ENCODE assay signal across 8 cellular contexts in genomic region chr11:63917685-63918523, GRCh38. TPM values are rescaled to one million over a fixed set of nuclear protein-coding genes. Genes with fewer than 3 reads are reported as not detected.
DNase-seq lines count a peak whose midpoint lies in the region; ATAC-seq and TF ChIP-seq lines count a peak whose summit lies in the region.

No MANE protein-coding gene starts in this region.

- DNase-seq in BE2C (peak; percentile 86), HPDE6-E6E7 (ENCODE audit: extremely low spot score) (peak; percentile 43), PC-3 (peak; percentile 21), astrocyte of the hippocampus (ENCODE audit: low read depth, low spot score) (peak; percentile 58), iPS DF 6.9 (ENCODE audit: low read depth, low spot score) (no peak), gastrocnemius medialis (peak; percentile 57 to 81)
- no peak for DNase-seq in stimulated activated CD4-positive, alpha-beta T cell treated with anti-CD3 and anti-CD28 coated beads, Interleukin-2, amount 100 ng/mL, for 48 hours

- TF ChIP-seq CTCF in BE2C (IDR thresholded peaks at IDR 0.05; ENCODE audit: low read depth, low read length) (no peak), PC-3 (conservative IDR thresholded peaks at IDR 0.05; ENCODE audit: low read depth, low read length) (no peak), gastrocnemius medialis (IDR thresholded peaks at IDR 0.05 in 4 of 5, conservative IDR thresholded peaks at IDR 0.05 in 1 of 5) (no peak)

- H3K27ac ChIP-seq in PC-3 (ENCODE audit: low read length) (no peak overlapping the region), iPS DF 6.9 (ENCODE audit: low read length) (peak overlapping the region; percentile 2), gastrocnemius medialis (peak overlapping the region; percentile 76 to 85 (median 80))

- CTCF ChIA-PET in PC-3 (lab: Charles Lee): interaction anchor here (0.7 to 1.4 kb wide), 3 partner anchors 16 to 80 kb away, joined by 3 to 8 read pairs (median 5); no protein-coding TSS in a partner anchor

- H3K4me2 ChIP-seq in PC-3 (ENCODE audit: low read length): peak overlapping the region; percentile 91

- no peaks in the 10 kb centered on the region for H3K27me3 ChIP-seq in BE2C
- no peaks in the 10 kb centered on the region; the same call in 1 of the 2 replicates for H3K27me3 ChIP-seq in PC-3 (ENCODE audit: low read length)
- no peaks in the 10 kb centered on the region for H3K27me3 ChIP-seq in iPS DF 6.9 (ENCODE audit: control insufficient read depth, insufficient read depth, low read length)
- H3K27me3 ChIP-seq in gastrocnemius medialis: no peaks in the 10 kb centered on the region

- no peaks in the 10 kb centered on the region for H4K20me1 ChIP-seq in PC-3 (ENCODE audit: low read length)

- H3K36me3 ChIP-seq in BE2C (peaks cover 9% of the 10 kb centered on the region), PC-3 (ENCODE audit: low read depth, low read length) (no peaks in the 10 kb centered on the region), iPS DF 6.9 (ENCODE audit: control insufficient read depth, insufficient read depth, low read length) (peaks cover 8% of the 10 kb centered on the region), gastrocnemius medialis (no peaks in the 10 kb centered on the region)

- POLR2A ChIA-PET in PC-3 (lab: Charles Lee; ENCODE audit: unreplicated experiment): no interaction called here

- TF ChIP-seq POLR2A in gastrocnemius medialis (IDR thresholded peaks at IDR 0.05): peak; percentile 56 to 64

- H3F3A ChIP-seq in PC-3 (ENCODE audit: low read length, unreplicated experiment): no peaks in the 10 kb centered on the region

- H2AFZ ChIP-seq in PC-3 (ENCODE audit: low read length): peak overlapping the region; percentile 71

- H3K4me3 ChIP-seq in BE2C (ENCODE audit: low read depth, low read length) (peak overlapping the region; percentile 49), PC-3 (ENCODE audit: low read length) (peak overlapping the region; percentile 64), iPS DF 6.9 (ENCODE audit: low read length) (peak overlapping the region; percentile 28; the same call in 1 of the 2 replicates), gastrocnemius medialis (peak overlapping the region; percentile 49 to 66 (median 60))

- H3K9me2 ChIP-seq in PC-3 (replicated peaks; ENCODE audit: low read length): no peaks in the 10 kb centered on the region

- BruUV-seq in PC-3 (replicated peaks; lab: Mats Ljungman, UMichigan): no TSS peak

- WGBS in iPS DF 6.9 (ENCODE audit: insufficient coverage, insufficient read length): no CpG with 5 or more reads among the region's 50 CpGs

- no peak overlapping the region for H3K9ac ChIP-seq in PC-3 (ENCODE audit: low read length)

- peaks cover 22% of the 10 kb centered on the region for H3K4me1 ChIP-seq in BE2C
- H3K4me1 ChIP-seq in PC-3 (ENCODE audit: insufficient read depth, low read length): peaks cover 15% of the 10 kb centered on the region
- H3K4me1 ChIP-seq in iPS DF 6.9 (ENCODE audit: control insufficient read depth, insufficient read depth, low read length): peaks cover 11% of the 10 kb centered on the region
- H3K4me1 ChIP-seq in gastrocnemius medialis: peaks cover 28 to 39% of the 10 kb centered on the region in 2 donors

- in situ Hi-C loops in gastrocnemius medialis (cut with MboI; ENCODE audit: low sequenced_read_pairs in 4 of 4): no loop called here

- peak; percentile 5; the same call in 1 of the 2 replicates for ATAC-seq in PC-3
- peak; percentile 71 to 78 for ATAC-seq in gastrocnemius medialis
- no peak for ATAC-seq in GM18861 (IDR thresholded peaks at IDR 0.05; ENCODE audit: unreplicated experiment)

- no peaks in the 10 kb centered on the region for H3K79me2 ChIP-seq in PC-3 (ENCODE audit: low read length)

- H3K9me3 ChIP-seq in BE2C: no peaks in the 10 kb centered on the region
- H3K9me3 ChIP-seq in PC-3 (ENCODE audit: low read length): no peaks in the 10 kb centered on the region
- H3K9me3 ChIP-seq in iPS DF 6.9 (ENCODE audit: control insufficient read depth, insufficient read depth, low read length): no peaks in the 10 kb centered on the region
- H3K9me3 ChIP-seq in gastrocnemius medialis: no peaks in the 10 kb centered on the region

- intact Hi-C loops in PC-3 (cut with micrococcal nuclease): no loop called here
- intact Hi-C loops in gastrocnemius medialis (cut with DNase I; ENCODE audit: low total_unique reads): loop anchor here (1.0 to 5.0 kb wide), 5 partner anchors 20 to 80 kb away; partner anchors contain the start of gene COX8A

RNA-seq across cellular contexts. Expression of gene RCOR2, which starts 0.9 kb away (rescaled TPM):
- 50.2 TPM for polyA plus RNA-seq in BE2C (2012; ENCODE audit: insufficient read depth, insufficient read length, low read depth)
- 1.2 and 1.4 TPM in 2 replicates for total RNA-seq in PC-3 (2014; rRNA removed)
- 1 to 10 TPM in 1 of 4 donors, under 1 TPM in 3; 0.25 to 1.5 (median 0.45) TPM for total RNA-seq in gastrocnemius medialis

RNA-seq across cellular contexts. Expression of gene NAA40, which starts 20.9 kb away (rescaled TPM):
- 17.7 TPM for polyA plus RNA-seq in BE2C (2012; ENCODE audit: insufficient read depth, insufficient read length, low read depth)
- total RNA-seq in PC-3 (2014; rRNA removed): 20.9 and 26.7 TPM in 2 replicates
- total RNA-seq in gastrocnemius medialis: 10 to 100 TPM in 1 of 4 donors, 1 to 10 TPM in 3; 4.9 to 11.4 (median 6.5) TPM

RNA-seq across cellular contexts. Expression of gene COX8A, which starts 56.5 kb away (rescaled TPM):
- polyA plus RNA-seq in BE2C (2012; ENCODE audit: insufficient read depth, insufficient read length, low read depth): 1,092 TPM
- total RNA-seq in PC-3 (2014; rRNA removed) (1,480 and 1,500 TPM in 2 replicates), gastrocnemius medialis (1,000 to 10,000 TPM in 2 of 4 donors, 100 to 1,000 TPM in 2; 812 to 1,326 (median 983) TPM)

Comparison
In these comparisons a context has a peak if more than half of its experiments do, and no peak if none do; other contexts are left out.
1. DNase-seq: peak in BE2C (single experiment), HPDE6-E6E7 (single experiment), PC-3 (single experiment), astrocyte of the hippocampus (single experiment) and gastrocnemius medialis (2 of 2); none in iPS DF 6.9 (single experiment) and stimulated activated CD4-positive, alpha-beta T cell treated with anti-CD3 and anti-CD28 coated beads, Interleukin-2, amount 100 ng/mL, for 48 hours (0 of 2).
2. Peak in every context shown above with its lines, with median percentiles within 50 percentile points of each other: H3K4me3 ChIP-seq.